Comparison of ENCODE assay signal across 30 cellular contexts in genomic region chr1:96361251-96361856, GRCh38.
DNase-seq lines count a peak whose midpoint lies in the region; ATAC-seq, FAIRE-seq and TF ChIP-seq lines count a peak whose summit lies in the region.
"Had no signal": no experiment of that assay in that cellular context is flagged by ENCODE, and none has a peak within 500 bp of the region (broad histone marks: within the 10 kb centered on the region; RNA-seq: fewer than 3 reads in every experiment).

No MANE protein-coding gene starts in this region.

- H3K27ac ChIP-seq in breast epithelium (no peak overlapping the region), endodermal cell (ENCODE audit: low read depth, low read length) (no peak overlapping the region), pancreas (no peak overlapping the region), heart left ventricle (no peak overlapping the region)
- H3K27ac ChIP-seq: cardiac muscle cell, upper lobe of left lung had no signal

- POLR2A ChIA-PET in MCF 10A (lab: Yijun Ruan, JAX): interaction anchor here (0.6 to 1.3 kb wide), 4 partner anchors 8 to 610 kb away, joined by 3 to 6 read pairs (median 4); no protein-coding TSS in a partner anchor

- no peaks in the 10 kb centered on the region for H3K36me3 ChIP-seq in breast epithelium
- no peaks in the 10 kb centered on the region for H3K36me3 ChIP-seq in adipocyte (ENCODE audit: control insufficient read depth, insufficient read depth, low read length, severe bottlenecking)
- H3K36me3 ChIP-seq in endodermal cell (ENCODE audit: control insufficient read depth, insufficient read depth, low read length): no peaks in the 10 kb centered on the region
- H3K36me3 ChIP-seq in pancreas: no peaks in the 10 kb centered on the region
- no peaks in the 10 kb centered on the region for H3K36me3 ChIP-seq in heart left ventricle
- H3K36me3 ChIP-seq: cardiac muscle cell, upper lobe of left lung had no signal

- no TSS peak for BruUV-seq in MCF 10A (replicated peaks; lab: Mats Ljungman, UMichigan)

- CTCF ChIA-PET in MCF 10A (lab: Yijun Ruan, JAX): interaction anchor here (0.6 to 1.1 kb wide), 4 partner anchors 9 to 604 kb away, joined by 3 read pairs; no protein-coding TSS in a partner anchor

- H3K4me1 Mint-ChIP-seq in MCF 10A (ENCODE audit: insufficient read depth, unreplicated experiment) (peaks cover 54% of the 10 kb centered on the region), endodermal cell (peaks cover 9% of the 10 kb centered on the region)
- H3K4me1 Mint-ChIP-seq: CD4-positive, CD25-positive, alpha-beta regulatory T cell had no signal

- no peak overlapping the region for H3K4me3 ChIP-seq in breast epithelium
- no peak overlapping the region for H3K4me3 ChIP-seq in adipocyte (ENCODE audit: low read length)
- no peak overlapping the region for H3K4me3 ChIP-seq in endodermal cell (ENCODE audit: low read length)
- H3K4me3 ChIP-seq in pancreas: no peak overlapping the region
- H3K4me3 ChIP-seq in heart left ventricle: no peak overlapping the region
- H3K4me3 ChIP-seq: cardiac muscle cell, mucosa of descending colon, PC-9, upper lobe of left lung had no signal

- H3K4me1 ChIP-seq in breast epithelium (no peaks in the 10 kb centered on the region), adipocyte (ENCODE audit: control insufficient read depth, insufficient read depth, low read length) (peaks cover 58% of the 10 kb centered on the region), endodermal cell (ENCODE audit: control insufficient read depth, insufficient read depth, low read length) (peaks cover 6% of the 10 kb centered on the region), pancreas (no peaks in the 10 kb centered on the region), heart left ventricle (peaks cover 0 to 11% (median 0%) of the 10 kb centered on the region in 12 donors)
- H3K4me1 ChIP-seq: upper lobe of left lung had no signal

- no peak for ATAC-seq in pancreas
- no peak for ATAC-seq in heart left ventricle
- no peak for ATAC-seq in GM18858 (IDR thresholded peaks at IDR 0.05; ENCODE audit: unreplicated experiment)
- ATAC-seq: mucosa of descending colon had no signal

- no peak overlapping the region for H3K4me3 Mint-ChIP-seq in MCF 10A (ENCODE audit: unreplicated experiment)
- no peak overlapping the region for H3K4me3 Mint-ChIP-seq in endodermal cell
- H3K4me3 Mint-ChIP-seq: activated CD4-positive, alpha-beta T cell treated with anti-CD3 and anti-CD28 coated beads, Interleukin-2, amount 10 ng/mL, durations not matched to agents 24 days and 14 days; activated naive CD8-positive, alpha-beta T cell; CD4-positive, CD25-positive, alpha-beta regulatory T cell; nephron progenitor cell had no signal

- H3K9me3 Mint-ChIP-seq in MCF 10A (ENCODE audit: unreplicated experiment): no peaks in the 10 kb centered on the region
- H3K9me3 Mint-ChIP-seq in endodermal cell: no peaks in the 10 kb centered on the region
- H3K9me3 Mint-ChIP-seq: nephron progenitor cell had no signal

- H3K9me3 ChIP-seq in breast epithelium (no peaks in the 10 kb centered on the region), adipocyte (ENCODE audit: control insufficient read depth, low read length) (no peaks in the 10 kb centered on the region), endodermal cell (ENCODE audit: control insufficient read depth, low read length) (no peaks in the 10 kb centered on the region), pancreas (no peaks in the 10 kb centered on the region), heart left ventricle (no peaks in the 10 kb centered on the region)
- H3K9me3 ChIP-seq: mucosa of descending colon, upper lobe of left lung had no signal

- H3K27ac Mint-ChIP-seq in MCF 10A (ENCODE audit: low read depth, unreplicated experiment): peak overlapping the region; percentile 72
- no peak overlapping the region for H3K27ac Mint-ChIP-seq in endodermal cell
- H3K27ac Mint-ChIP-seq: activated CD4-positive, alpha-beta T cell treated with anti-CD3 and anti-CD28 coated beads, Interleukin-2, amount 10 ng/mL, durations not matched to agents 24 days and 14 days; activated naive CD8-positive, alpha-beta T cell; CD4-positive, CD25-positive, alpha-beta regulatory T cell; nephron progenitor cell had no signal

- peaks cover 4% of the 10 kb centered on the region for H3K36me3 Mint-ChIP-seq in MCF 10A (ENCODE audit: insufficient read depth, unreplicated experiment)
- no peaks in the 10 kb centered on the region for H3K36me3 Mint-ChIP-seq in endodermal cell (ENCODE audit: low read depth)
- H3K36me3 Mint-ChIP-seq: activated naive CD8-positive, alpha-beta T cell; CD4-positive, CD25-positive, alpha-beta regulatory T cell had no signal

- peak overlapping the region; percentile 62 for H3K9ac ChIP-seq in adipocyte (ENCODE audit: low read length)
- H3K9ac ChIP-seq in endodermal cell (ENCODE audit: extremely low read depth, low read length, poor library complexity, severe bottlenecking): no peak overlapping the region

- FAIRE-seq in pancreas (lab: Jason Lieb, UNC): no peak
- FAIRE-seq: colon had no signal

- intact Hi-C loops in MCF 10A (cut with micrococcal nuclease) (loop anchor here (5.0 kb wide), 2 partner anchors 126 to 361 kb away; partner anchors contain the start of gene PTBP2), breast epithelium (cut with DNase I; ENCODE audit: low total_unique reads) (no loop called here), pancreas (cut with DNase I) (no loop called here), heart left ventricle (cut with DNase I) (no loop called here)

- no peak for TF ChIP-seq POLR2A in breast epithelium (IDR thresholded peaks at IDR 0.05)
- no peak for TF ChIP-seq POLR2A in heart left ventricle (IDR thresholded peaks at IDR 0.05)

- H3K27me3 Mint-ChIP-seq in MCF 10A (ENCODE audit: insufficient read depth, unreplicated experiment) (no peaks in the 10 kb centered on the region), endodermal cell (ENCODE audit: insufficient read depth) (no peaks in the 10 kb centered on the region)
- H3K27me3 Mint-ChIP-seq: activated CD4-positive, alpha-beta T cell treated with anti-CD3 and anti-CD28 coated beads, Interleukin-2, amount 10 ng/mL, durations not matched to agents 24 days and 14 days; activated naive CD8-positive, alpha-beta T cell; CD4-positive, CD25-positive, alpha-beta regulatory T cell had no signal

- no peak for DNase-seq in MCF 10A (ENCODE audit: unreplicated experiment)
- DNase-seq in breast epithelium (ENCODE audit: low spot score in 2 of 2): no peak
- peak; percentile 68 for DNase-seq in NOMO-1 treated with dmso at 0.1 percent for 144 hours (lab: John Stamatoyannopoulos, UW; ENCODE audit: unreplicated experiment)
- DNase-seq in adipocyte (ENCODE audit: low read depth): no peak
- no peak for DNase-seq in endodermal cell
- no peak for DNase-seq in pancreas
- DNase-seq in heart left ventricle: no peak
- DNase-seq: activated CD4-positive, alpha-beta T cell treated with anti-CD3 and anti-CD28 coated beads, Interleukin-2, amount 10 ng/mL, durations not matched to agents 24 days and 14 days; activated effector memory CD4-positive, alpha-beta T cell treated with Interleukin-2 at 50 U/mL for 16 hours; aorta; Calu3; CD4-positive, CD25-positive, alpha-beta regulatory T cell; DND-41; GF-D8; hypothalamus; mucosa of descending colon; NCI-H1092 treated with DMSO at 0.1 percent for 48 hours; NCI-H1694 treated with DMSO at 0.1 percent for 48 hours; NCI-H2171; NCI-H69; nephron progenitor cell; PC-9; SHP77 treated with DMSO at 0.1 percent for 48 hours; stimulated activated naive CD4-positive, alpha-beta T cell; T1000; upper lobe of left lung had no signal

- H3K27me3 ChIP-seq in breast epithelium: no peaks in the 10 kb centered on the region
- H3K27me3 ChIP-seq in adipocyte (replicated peaks; ENCODE audit: control insufficient read depth, insufficient read depth, low read length): no peaks in the 10 kb centered on the region
- H3K27me3 ChIP-seq in endodermal cell (ENCODE audit: control insufficient read depth, insufficient read depth, low read length, poor library complexity, severe bottlenecking): no peaks in the 10 kb centered on the region
- H3K27me3 ChIP-seq in pancreas: no peaks in the 10 kb centered on the region
- no peaks in the 10 kb centered on the region for H3K27me3 ChIP-seq in heart left ventricle
- H3K27me3 ChIP-seq: cardiac muscle cell, upper lobe of left lung had no signal

- TF ChIP-seq CTCF in MCF 10A (IDR thresholded peaks at IDR 0.05; ENCODE audit: unreplicated experiment) (no peak), breast epithelium (IDR thresholded peaks at IDR 0.05) (no peak), endodermal cell (conservative IDR thresholded peaks at IDR 0.05) (no peak), pancreas (IDR thresholded peaks at IDR 0.05) (no peak), heart left ventricle (IDR thresholded peaks at IDR 0.05) (no peak)

- 81 to 91% methylated on average over 3 to 5 of the region's 5 CpGs for WGBS in endodermal cell (ENCODE audit: insufficient coverage in 1 of 2, insufficient read length in 1 of 2), 2 experiments
- 52 to 62% methylated on average over 5 of the region's 5 CpGs for WGBS in pancreas, 2 donors
- WGBS in heart left ventricle, 4 donors: 86 to 92% (median 87%) methylated on average over 5 of the region's 5 CpGs
